Comparison of ENCODE assay signal across 8 cellular contexts in genomic region chr3:21752749-21753347, GRCh38. TPM values are rescaled to one million over a fixed set of nuclear protein-coding genes. Genes with fewer than 3 reads are reported as not detected.
DNase-seq lines count a peak whose midpoint lies in the region; ATAC-seq, FAIRE-seq and TF ChIP-seq lines count a peak whose summit lies in the region.

No MANE protein-coding gene starts in this region.

- no peaks in the 10 kb centered on the region for H3K9me3 ChIP-seq in pancreas

- TF ChIP-seq CTCF in pancreas (IDR thresholded peaks at IDR 0.05), result peak in 2 of 4 donors; percentile 14

- DNase-seq in ACHN (peak; percentile 63), NCI-H82 treated with DMSO at 0.1 percent for 48 hours (lab: John Stamatoyannopoulos, UW; ENCODE audit: unreplicated experiment) (peak; percentile 49), erythroblast (lab: John Stamatoyannopoulos, UW) (peak; percentile 5 to 18), pancreas (no peak), germinal center (ENCODE audit: low spot score) (no peak), mucosa of gallbladder (ENCODE audit: low spot score) (no peak)
- no peak for DNase-seq in stimulated activated CD8-positive, alpha-beta memory T cell treated with anti-CD3 and anti-CD28 coated beads, Interleukin-4, amount 100 ng/mL, for 48 hours

- intact Hi-C loops in pancreas (cut with DNase I), result no loop called here

- FAIRE-seq in pancreas (lab: Jason Lieb, UNC), result no peak

- H3K27ac ChIP-seq in pancreas, result no peak overlapping the region

- H3K36me3 ChIP-seq in pancreas, result no peaks in the 10 kb centered on the region

- in situ Hi-C loops in ACHN (cut with HindIII; ENCODE audit: low pct_ligation_motif_present, low pct_unique_long_range_greater_than_20kb, low sequenced_read_pairs), result no loop called here

- no peaks in the 10 kb centered on the region for H3K4me1 ChIP-seq in pancreas

- H3K4me3 ChIP-seq in pancreas, result no peak overlapping the region

- peaks cover 0 to 11% (median 0%) of the 10 kb centered on the region in 4 donors for H3K27me3 ChIP-seq in pancreas

- WGBS in pancreas, 2 donors, result 14 to 25% methylated on average over 3 of the region's 3 CpGs

- no peak for TF ChIP-seq POLR2A in erythroblast (IDR thresholded peaks at IDR 0.05; ENCODE audit: low read length)

- ATAC-seq in GM21723 (IDR thresholded peaks at IDR 0.05; ENCODE audit: unreplicated experiment) (peak; percentile 59), pancreas (peak in 3 of 4 donors; percentile 64 to 72 (median 67))

RNA-seq across cellular contexts. Expression of gene ZNF385D, which starts 1.8 kb away (rescaled TPM):
- total RNA-seq in pancreas (1 to 10 TPM in 3 of 6 donors, under 1 TPM in 3; 0.57 to 4.0 (median 1.5) TPM), mucosa of gallbladder (25.8 TPM)
- 1 to 10 TPM in 1 of 2 donors, under 1 TPM in 1; 0.42 to 1.3 TPM for polyA plus RNA-seq in pancreas

Comparison
In these comparisons a context has a peak if more than half of its experiments do, and no peak if none do; other contexts are left out.
1. DNase-seq: peak in ACHN (single experiment), NCI-H82 treated with DMSO at 0.1 percent for 48 hours (single experiment) and erythroblast (2 of 2); none in pancreas (0 of 6), stimulated activated CD8-positive, alpha-beta memory T cell treated with anti-CD3 and anti-CD28 coated beads, Interleukin-4, amount 100 ng/mL, for 48 hours (single experiment), germinal center (single experiment) and mucosa of gallbladder (single experiment).